24 cellular contexts compared by ENCODE assay signal in the genomic region with DNA sequence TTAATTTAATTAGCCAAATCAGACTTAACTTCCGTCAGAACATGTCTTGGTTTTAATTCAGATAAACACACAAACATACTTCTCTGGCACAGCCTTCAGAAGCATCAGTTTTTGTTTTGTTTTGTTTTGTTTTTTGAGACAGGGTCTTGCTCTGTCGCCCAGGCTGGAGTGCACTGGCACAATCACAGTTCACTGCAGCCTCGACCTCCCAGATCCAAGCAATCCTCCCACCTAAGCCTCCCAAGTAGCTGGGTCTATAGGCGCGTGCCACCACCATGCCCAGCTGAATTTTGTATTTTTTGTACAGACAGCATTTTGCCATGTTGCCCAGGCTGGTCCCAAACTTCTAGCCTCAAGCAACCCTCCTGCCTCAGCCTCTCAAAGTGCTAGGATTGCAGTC.
"Had no signal": no experiment of that assay in that cellular context is flagged by ENCODE, and none has a peak within 500 bp of the region (broad histone marks: within the 10 kb centered on the region; RNA-seq: fewer than 3 reads in every experiment).

No MANE protein-coding gene starts in this region.

- H3K4me3 ChIP-seq: dorsolateral prefrontal cortex, gastrocnemius medialis, lower lobe of right lung, neural progenitor cell, ovary, psoas muscle, skin epidermis, spleen, thoracic aorta, transverse colon, upper lobe of right lung, uterus had no signal

- H3K4me1 ChIP-seq: gastrocnemius medialis, lower lobe of right lung, neural progenitor cell, psoas muscle, upper lobe of right lung, uterus had no signal

- ATAC-seq: esophagus mucosa, gastrocnemius medialis, lower lobe of right lung, natural killer cell, psoas muscle, right cardiac atrium, upper lobe of right lung had no signal

- H3K9me3 Mint-ChIP-seq: natural killer cell, neural progenitor cell had no signal

- H3K4me1 Mint-ChIP-seq: neural progenitor cell had no signal

- H3K9ac ChIP-seq: neural progenitor cell had no signal

- H2AFZ ChIP-seq: neural progenitor cell had no signal

- H3K27me3 ChIP-seq: dorsolateral prefrontal cortex, gastrocnemius medialis, neural progenitor cell, ovary, spleen, transverse colon, upper lobe of right lung, uterus had no signal

- FAIRE-seq: keratinocyte had no signal

- H3K27ac Mint-ChIP-seq: neural progenitor cell had no signal

- H3K9me3 ChIP-seq: gastrocnemius medialis, lower lobe of right lung, ovary, psoas muscle, spleen, thoracic aorta, transverse colon, upper lobe of right lung, uterus had no signal

- H3K4me2 ChIP-seq: neural progenitor cell had no signal

- H3K36me3 ChIP-seq: ovary, uterus had no signal

- DNase-seq: cerebellar nuclear complex; dorsolateral prefrontal cortex; effector CD4-positive, alpha-beta T cell; foreskin fibroblast; gastrocnemius medialis; head of caudate nucleus; left ventricle myocardium superior; lower lobe of right lung; natural killer cell; ovary; posterior cingulate gyrus; psoas muscle; right cardiac atrium; spleen; stimulated activated naive CD4-positive, alpha-beta T cell treated with Interleukin-2 at 50 U/mL for 16 hours; transverse colon; upper lobe of right lung; uterus had no signal

- H3K27ac ChIP-seq: dorsolateral prefrontal cortex, epithelial cell of prostate, gastrocnemius medialis, lower lobe of right lung, neural progenitor cell, ovary, psoas muscle, skin epidermis, spleen, thoracic aorta, transverse colon, upper lobe of right lung, uterus had no signal

- H3K4me3 Mint-ChIP-seq: natural killer cell, neural progenitor cell had no signal

- H3K36me3 Mint-ChIP-seq: natural killer cell had no signal
